ENCODE assay signal across 17 cellular contexts in the genomic region with DNA sequence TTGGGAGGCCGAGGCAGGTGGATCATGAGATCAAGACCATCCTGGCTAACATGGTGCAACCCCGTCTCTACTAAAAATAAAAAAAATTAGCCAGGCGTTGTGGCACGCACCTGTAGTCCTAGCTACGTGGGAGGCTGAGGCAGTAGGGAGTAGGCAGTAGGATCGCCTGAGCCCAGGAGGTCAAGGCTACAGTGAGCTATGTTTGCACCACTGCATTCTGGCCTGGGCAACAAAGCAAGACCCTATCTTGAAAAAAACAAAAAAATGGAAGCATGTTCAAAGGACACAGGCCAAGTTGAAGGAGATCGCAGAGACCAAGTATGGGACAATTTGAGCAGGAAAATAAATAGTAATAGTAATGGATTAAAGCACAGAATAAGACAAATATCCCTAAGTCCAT. TPM values are rescaled to one million over a fixed set of nuclear protein-coding genes. Genes with fewer than 3 reads are reported as not detected.
DNase-seq lines count a peak whose midpoint lies in the region; ATAC-seq and TF ChIP-seq lines count a peak whose summit lies in the region.
"Had no signal": no experiment of that assay in that cellular context is flagged by ENCODE, and none has a peak within 500 bp of the region (broad histone marks: within the 10 kb centered on the region; RNA-seq: fewer than 3 reads in every experiment).

No MANE protein-coding gene starts in this region.

- no peaks in the 10 kb centered on the region for H3K27me3 Mint-ChIP-seq in activated CD8-positive, alpha-beta memory T cell treated with anti-CD3 and anti-CD28 coated beads, Interleukin-2, amount 10 ng/mL, durations not matched to agents 7 days and 5 days
- H3K27me3 Mint-ChIP-seq: activated naive CD4-positive, alpha-beta T cell treated with anti-CD3 and anti-CD28 coated beads, Interleukin-2, amount 10 ng/mL, durations not matched to agents 7 days and 5 days; CD4-positive, alpha-beta T cell; stimulated activated naive B cell treated with anti-CD40 and anti-IgM and Interleukin-4, amounts not matched to agents 10 μg/mL and 1 μg/mL and 100 μg/mL, for 72 hours had no signal

- intact Hi-C loops in testis (cut with DNase I; ENCODE audit: low total_unique reads): no loop called here

- H3K9me3 Mint-ChIP-seq in activated CD8-positive, alpha-beta memory T cell treated with anti-CD3 and anti-CD28 coated beads, Interleukin-2, amount 10 ng/mL, durations not matched to agents 7 days and 5 days (ENCODE audit: low read depth): no peaks in the 10 kb centered on the region
- H3K9me3 Mint-ChIP-seq: activated naive CD4-positive, alpha-beta T cell treated with anti-CD3 and anti-CD28 coated beads, Interleukin-2, amount 10 ng/mL, durations not matched to agents 7 days and 5 days; CD4-positive, alpha-beta T cell; natural killer cell; stimulated activated naive B cell treated with anti-CD40 and anti-IgM and Interleukin-4, amounts not matched to agents 10 μg/mL and 1 μg/mL and 100 μg/mL, for 72 hours had no signal

- WGBS in testis, 2 donors: 52 to 64% methylated on average over 7 of the region's 7 CpGs

- H3K4me1 Mint-ChIP-seq in activated CD8-positive, alpha-beta memory T cell treated with anti-CD3 and anti-CD28 coated beads, Interleukin-2, amount 10 ng/mL, durations not matched to agents 7 days and 5 days: peaks cover 8% of the 10 kb centered on the region

- H3K9me3 ChIP-seq in testis: no peaks in the 10 kb centered on the region
- H3K9me3 ChIP-seq: HAP-1 had no signal

- peaks cover 47% of the 10 kb centered on the region for H3K36me3 Mint-ChIP-seq in activated CD8-positive, alpha-beta memory T cell treated with anti-CD3 and anti-CD28 coated beads, Interleukin-2, amount 10 ng/mL, durations not matched to agents 7 days and 5 days

- TF ChIP-seq POLR2A in testis (IDR thresholded peaks at IDR 0.05): no peak

- no peak for ATAC-seq in activated CD8-positive, alpha-beta memory T cell treated with anti-CD3 and anti-CD28 coated beads, Interleukin-2, amount 10 ng/mL, durations not matched to agents 7 days and 5 days
- ATAC-seq in GM21717 (IDR thresholded peaks at IDR 0.05; ENCODE audit: unreplicated experiment) (no peak), HG03378 (IDR thresholded peaks at IDR 0.05; ENCODE audit: unreplicated experiment) (no peak)
- ATAC-seq: esophagus mucosa; natural killer cell; stimulated activated naive B cell treated with anti-CD40 and anti-IgM and Interleukin-4, amounts not matched to agents 10 μg/mL and 1 μg/mL and 100 μg/mL, for 72 hours had no signal

- no peak for DNase-seq in activated CD8-positive, alpha-beta memory T cell treated with anti-CD3 and anti-CD28 coated beads, Interleukin-2, amount 10 ng/mL, durations not matched to agents 7 days and 5 days
- no peak for DNase-seq in activated CD8-positive, alpha-beta memory T cell treated with anti-CD3 and anti-CD28 coated beads for 24 hours
- DNase-seq in coronary artery (ENCODE audit: low spot score) (no peak), testis (no peak)
- DNase-seq: ACHN; activated CD4-positive, CD25-positive, alpha-beta regulatory T cell treated with anti-CD3 and anti-CD28 coated beads, Interleukin-2, amount 50 U/mL, for 72 hours; activated naive CD4-positive, alpha-beta T cell treated with anti-CD3 and anti-CD28 coated beads, Interleukin-2, amount 10 ng/mL, durations not matched to agents 7 days and 5 days; CD4-positive, alpha-beta T cell; dorsolateral prefrontal cortex; natural killer cell; NCI-H446; Right ventricle myocardium superior; stimulated activated naive B cell treated with anti-CD40 and anti-IgM and Interleukin-4, amounts not matched to agents 10 μg/mL and 1 μg/mL and 100 μg/mL, for 72 hours had no signal

- H3K27ac Mint-ChIP-seq in activated CD8-positive, alpha-beta memory T cell treated with anti-CD3 and anti-CD28 coated beads, Interleukin-2, amount 10 ng/mL, durations not matched to agents 7 days and 5 days: peak overlapping the region; percentile 3
- H3K27ac Mint-ChIP-seq: activated naive CD4-positive, alpha-beta T cell treated with anti-CD3 and anti-CD28 coated beads, Interleukin-2, amount 10 ng/mL, durations not matched to agents 7 days and 5 days; CD4-positive, alpha-beta T cell; stimulated activated naive B cell treated with anti-CD40 and anti-IgM and Interleukin-4, amounts not matched to agents 10 μg/mL and 1 μg/mL and 100 μg/mL, for 72 hours had no signal

- no peaks in the 10 kb centered on the region for H3K27me3 ChIP-seq in testis
- H3K27me3 ChIP-seq: dorsolateral prefrontal cortex had no signal

- TF ChIP-seq CTCF in coronary artery (IDR thresholded peaks at IDR 0.05) (no peak), testis (IDR thresholded peaks at IDR 0.05) (no peak)

- H3K4me3 ChIP-seq in coronary artery: no peak overlapping the region
- H3K4me3 ChIP-seq in testis: no peak overlapping the region
- H3K4me3 ChIP-seq: dorsolateral prefrontal cortex, HAP-1 had no signal

- CTCF ChIA-PET in activated CD8-positive, alpha-beta memory T cell treated with anti-CD3 and anti-CD28 coated beads, Interleukin-2, amount 10 ng/mL, durations not matched to agents 7 days and 5 days (lab: Charles Lee): no interaction called here

- peaks cover 6% of the 10 kb centered on the region for H3K4me1 ChIP-seq in testis

- H3K36me3 ChIP-seq in testis (ENCODE audit: low read depth, missing control alignments): no peaks in the 10 kb centered on the region

- peak overlapping the region; percentile 48 to 62 for H3K27ac ChIP-seq in coronary artery
- H3K27ac ChIP-seq in testis: peak overlapping the region; percentile 22 to 69
- H3K27ac ChIP-seq: dorsolateral prefrontal cortex had no signal

- no peak overlapping the region for H3K4me3 Mint-ChIP-seq in activated CD8-positive, alpha-beta memory T cell treated with anti-CD3 and anti-CD28 coated beads, Interleukin-2, amount 10 ng/mL, durations not matched to agents 7 days and 5 days
- H3K4me3 Mint-ChIP-seq: activated naive CD4-positive, alpha-beta T cell treated with anti-CD3 and anti-CD28 coated beads, Interleukin-2, amount 10 ng/mL, durations not matched to agents 7 days and 5 days; CD4-positive, alpha-beta T cell; natural killer cell; stimulated activated naive B cell treated with anti-CD40 and anti-IgM and Interleukin-4, amounts not matched to agents 10 μg/mL and 1 μg/mL and 100 μg/mL, for 72 hours had no signal

RNA-seq across cellular contexts. Expression of gene NCAPD2, which starts 14.2 kb away (rescaled TPM):
- total RNA-seq in activated CD8-positive, alpha-beta memory T cell treated with anti-CD3 and anti-CD28 coated beads, Interleukin-2, amount 10 ng/mL, durations not matched to agents 7 days and 5 days: 100 to 1,000 TPM; 173 to 200 TPM
- 10 to 100 TPM; 42.9 to 43.1 TPM for total RNA-seq in testis
- 46.6 TPM for polyA plus RNA-seq in testis (ENCODE audit: insufficient read depth, low read depth, low replicate concordance)

RNA-seq across cellular contexts. Expression of gene MRPL51, which starts 15.0 kb away (rescaled TPM):
- total RNA-seq in activated CD8-positive, alpha-beta memory T cell treated with anti-CD3 and anti-CD28 coated beads, Interleukin-2, amount 10 ng/mL, durations not matched to agents 7 days and 5 days: 100 to 1,000 TPM; 191 to 271 TPM
- total RNA-seq in testis: 100 to 1,000 TPM; 106 to 135 TPM
- 343 TPM for polyA plus RNA-seq in testis (ENCODE audit: insufficient read depth, low read depth, low replicate concordance)

RNA-seq across cellular contexts. Expression of gene GAPDH, which starts 26.2 kb away (rescaled TPM):
- total RNA-seq in activated CD8-positive, alpha-beta memory T cell treated with anti-CD3 and anti-CD28 coated beads, Interleukin-2, amount 10 ng/mL, durations not matched to agents 7 days and 5 days: 1,000 to 10,000 TPM; 5,133 to 5,396 TPM
- 1,000 to 10,000 TPM; 1,591 to 1,928 TPM for total RNA-seq in testis
- polyA plus RNA-seq in testis (ENCODE audit: insufficient read depth, low read depth, low replicate concordance): 1,857 TPM

RNA-seq across cellular contexts. Expression of gene VAMP1, which starts 37.6 kb away (rescaled TPM):
- total RNA-seq in activated CD8-positive, alpha-beta memory T cell treated with anti-CD3 and anti-CD28 coated beads, Interleukin-2, amount 10 ng/mL, durations not matched to agents 7 days and 5 days: 10 to 100 TPM; 49.2 to 59.1 TPM
- total RNA-seq in testis: 10 to 100 TPM; 15.0 to 18.3 TPM
- 12.7 TPM for polyA plus RNA-seq in testis (ENCODE audit: insufficient read depth, low read depth, low replicate concordance)

RNA-seq across cellular contexts. Expression of gene IFFO1, which starts 47.8 kb away (rescaled TPM):
- 10 to 100 TPM; 29.3 to 30.0 TPM for total RNA-seq in activated CD8-positive, alpha-beta memory T cell treated with anti-CD3 and anti-CD28 coated beads, Interleukin-2, amount 10 ng/mL, durations not matched to agents 7 days and 5 days
- 10 to 100 TPM; 40.6 to 43.4 TPM for total RNA-seq in testis
- polyA plus RNA-seq in testis (ENCODE audit: insufficient read depth, low read depth, low replicate concordance): 28.6 TPM
